9 cellular contexts compared by ENCODE assay signal in genomic region chr14:20306079-20306423, GRCh38. TPM values are rescaled to one million over a fixed set of nuclear protein-coding genes. Genes with fewer than 3 reads are reported as not detected.
DNase-seq lines count a peak whose midpoint lies in the region; ATAC-seq and TF ChIP-seq lines count a peak whose summit lies in the region.
"Had no signal": no experiment of that assay in that cellular context is flagged by ENCODE, and none has a peak within 500 bp of the region (broad histone marks: within the 10 kb centered on the region; RNA-seq: fewer than 3 reads in every experiment).

No MANE protein-coding gene starts in this region.

- no peaks in the 10 kb centered on the region for H3K36me3 ChIP-seq in Caco-2 (ENCODE audit: control insufficient read depth, insufficient read depth, low read length)
- H3K36me3 ChIP-seq in HUES64 (ENCODE audit: insufficient read depth, low read length): peaks cover 11% of the 10 kb centered on the region

- TF ChIP-seq CTCF in Caco-2 (IDR thresholded peaks at IDR 0.05; ENCODE audit: insufficient read depth in 1 of 2, low read depth in 1 of 2, low read length in 1 of 2, severe bottlenecking in 1 of 2, unreplicated experiment in 1 of 2): no peak
- TF ChIP-seq CTCF in neural crest cell (conservative IDR thresholded peaks at IDR 0.05): no peak

- H3K27me3 ChIP-seq in Caco-2 (replicated peaks; ENCODE audit: control insufficient read depth, insufficient read depth, low read length) (no peaks in the 10 kb centered on the region), HUES64 (ENCODE audit: insufficient read depth, low read length) (no peaks in the 10 kb centered on the region)
- H3K27me3 ChIP-seq: pancreas had no signal

- WGBS in HUES64: no CpG with 5 or more reads among the region's 1 CpG

- intact Hi-C loops in Caco-2 (cut with micrococcal nuclease; ENCODE audit: unreplicated experiment): no loop called here
- intact Hi-C loops in head of caudate nucleus (cut with DNase I): no loop called here

- H3K27ac Mint-ChIP-seq in Caco-2 (ENCODE audit: unreplicated experiment): peak overlapping the region; percentile 68
- peak overlapping the region; percentile 84 for H3K27ac Mint-ChIP-seq in central memory CD8-positive, alpha-beta T cell (ENCODE audit: low read depth)
- no peak overlapping the region for H3K27ac Mint-ChIP-seq in neural crest cell (ENCODE audit: unreplicated experiment)

- H3K4me1 Mint-ChIP-seq in Caco-2 (ENCODE audit: low read depth, unreplicated experiment) (peaks cover 7% of the 10 kb centered on the region), neural crest cell (peaks cover 23% of the 10 kb centered on the region)
- peaks cover 35% of the 10 kb centered on the region for H3K4me1 Mint-ChIP-seq in central memory CD8-positive, alpha-beta T cell

- H3K36me3 Mint-ChIP-seq in Caco-2 (ENCODE audit: insufficient read depth, unreplicated experiment) (peaks cover 9% of the 10 kb centered on the region), neural crest cell (ENCODE audit: low read depth) (peaks cover 8% of the 10 kb centered on the region)
- H3K36me3 Mint-ChIP-seq in central memory CD8-positive, alpha-beta T cell (ENCODE audit: insufficient read depth): peaks cover 15% of the 10 kb centered on the region

- H3K4me3 ChIP-seq in Caco-2 (ENCODE audit: low read depth, low read length): no peak overlapping the region
- H3K4me3 ChIP-seq in HUES64 (ENCODE audit: low read length): peak overlapping the region; percentile 91

- DNase-seq in Caco-2 (no peak), neural crest cell (ENCODE audit: low read depth, low spot score) (no peak), amniotic stem cell (lab: John Stamatoyannopoulos, UW) (no peak), head of caudate nucleus (no peak), DMS 273 (lab: John Stamatoyannopoulos, UW; ENCODE audit: unreplicated experiment) (no peak)
- DNase-seq in central memory CD8-positive, alpha-beta T cell (ENCODE audit: low spot score in 2 of 2): no peak

- POLR2A ChIA-PET in Caco-2 (lab: Charles Lee): no interaction called here

- H3K27me3 Mint-ChIP-seq in Caco-2 (ENCODE audit: insufficient read depth, unreplicated experiment) (no peaks in the 10 kb centered on the region), neural crest cell (ENCODE audit: low read depth) (no peaks in the 10 kb centered on the region)
- H3K27me3 Mint-ChIP-seq in central memory CD8-positive, alpha-beta T cell: no peaks in the 10 kb centered on the region

- H3K4me1 ChIP-seq in Caco-2 (0 out of 2 replicates have a peak, but pooled peaks cover 3% of the 10 kb centered on the region), HUES64 (ENCODE audit: insufficient read depth, low read length) (peaks cover 10% of the 10 kb centered on the region; the same call in 1 of the 2 replicates)

- no peak overlapping the region for H3K27ac ChIP-seq in HUES64 (ENCODE audit: low read depth, low read length)

- H3K9me3 Mint-ChIP-seq in Caco-2 (ENCODE audit: unreplicated experiment) (no peaks in the 10 kb centered on the region), neural crest cell (peaks cover 2% of the 10 kb centered on the region)
- H3K9me3 Mint-ChIP-seq in central memory CD8-positive, alpha-beta T cell: no peaks in the 10 kb centered on the region

- no peaks in the 10 kb centered on the region for H3K9me3 ChIP-seq in Caco-2
- 0 out of 2 replicates have a peak, but pooled peaks cover 3% of the 10 kb centered on the region for H3K9me3 ChIP-seq in HUES64 (ENCODE audit: insufficient read depth, low read depth, low read length)
- H3K9me3 ChIP-seq: pancreas had no signal

- H3K9ac ChIP-seq in HUES64 (ENCODE audit: low read depth, low read length): no peak overlapping the region

- CTCF ChIA-PET in Caco-2 (lab: Charles Lee): no interaction called here

- no TSS peak for BruUV-seq in Caco-2 (replicated peaks; lab: Mats Ljungman, UMichigan)

- no peak for ATAC-seq in central memory CD8-positive, alpha-beta T cell (replicated peaks; ENCODE audit: extremely low read depth, poor library complexity, severe bottlenecking)
- ATAC-seq in HG02571 (IDR thresholded peaks at IDR 0.05; ENCODE audit: unreplicated experiment): no peak

- H3K4me3 Mint-ChIP-seq in Caco-2 (ENCODE audit: unreplicated experiment): peak overlapping the region; percentile 82
- peak overlapping the region; percentile 88 for H3K4me3 Mint-ChIP-seq in central memory CD8-positive, alpha-beta T cell
- peak overlapping the region; percentile 95 for H3K4me3 Mint-ChIP-seq in neural crest cell

RNA-seq across cellular contexts. Expression of gene TTC5, which starts 0.3 kb away (rescaled TPM):
- total RNA-seq in Caco-2 (2022): 20.6 and 27.2 TPM in 2 replicates
- 8.9 TPM for polyA plus RNA-seq in HUES64 (2013, experiment 1 of 2)
- 8.4 TPM for polyA plus RNA-seq in HUES64 (2013, experiment 2 of 2)
- total RNA-seq in neural crest cell: 25.6 and 25.8 TPM in 2 replicates

RNA-seq across cellular contexts. Expression of gene CCNB1IP1, which starts 27.0 kb away (rescaled TPM):
- total RNA-seq in Caco-2 (2022) (111 and 118 TPM in 2 replicates), neural crest cell (127 and 132 TPM in 2 replicates)
- 136 TPM for polyA plus RNA-seq in HUES64 (2013, experiment 1 of 2)
- polyA plus RNA-seq in HUES64 (2013, experiment 2 of 2): 168 TPM

RNA-seq across cellular contexts. Expression of gene PARP2, which starts 37.4 kb away (rescaled TPM):
- total RNA-seq in Caco-2 (2022) (41.1 and 49.4 TPM in 2 replicates), neural crest cell (50.7 and 53.2 TPM in 2 replicates)
- polyA plus RNA-seq in HUES64 (2013, experiment 1 of 2): 32.3 TPM
- 32.4 TPM for polyA plus RNA-seq in HUES64 (2013, experiment 2 of 2)
